In genomic region chr2:30261695-30262211, GRCh38 we compare ENCODE assay signal across 1 cellular context.
TF ChIP-seq lines count a peak whose summit lies in the region.

No MANE protein-coding gene starts in this region.

TF ChIP-seq in GM12878, 131 proteins besides CTCF, POLR2A, EP300 and RAD21 (continues in another document):
- TF ChIP-seq ZNF217 (IDR thresholded peaks at IDR 0.05) (peak; percentile 90), RCOR1 (conservative IDR thresholded peaks at IDR 0.05; ENCODE audit: low read depth, low read length) (no peak), E4F1 (IDR thresholded peaks at IDR 0.05; ENCODE audit: borderline replicate concordance, partially characterized antibody) (no peak), NR2C1 (IDR thresholded peaks at IDR 0.05) (no peak), CUX1 (IDR thresholded peaks at IDR 0.05; ENCODE audit: insufficient replicate concordance, low read depth, low read length) (no peak), HCFC1 (IDR thresholded peaks at IDR 0.05; ENCODE audit: low read length) (no peak), BCL3 (IDR thresholded peaks at IDR 0.05; ENCODE audit: borderline replicate concordance, insufficient read depth, low read depth, low read length, poor library complexity, severe bottlenecking) (no peak), PRDM15 (CRISPR knock-in tag; IDR thresholded peaks at IDR 0.05) (no peak), CHD4 (IDR thresholded peaks at IDR 0.05) (no peak), CHD2 (IDR thresholded peaks at IDR 0.05; ENCODE audit: borderline replicate concordance, low read depth, low read length) (no peak), NFYA (IDR thresholded peaks at IDR 0.05; ENCODE audit: borderline replicate concordance, low read depth, low read length) (no peak), CEBPZ (IDR thresholded peaks at IDR 0.05; ENCODE audit: low read depth, low read length) (no peak), KAT2A (conservative IDR thresholded peaks at IDR 0.05; ENCODE audit: control insufficient read depth, low read depth, low read length) (no peak), ZNF687 (IDR thresholded peaks at IDR 0.05) (no peak), USF2 (IDR thresholded peaks at IDR 0.05; ENCODE audit: borderline replicate concordance, low read depth, low read length) (no peak), ELK1 (IDR thresholded peaks at IDR 0.05; ENCODE audit: low read depth, low read length) (no peak), SRF (IDR thresholded peaks at IDR 0.05; ENCODE audit: low read depth in 2 of 2, low read length in 2 of 2) (no peak), NKRF (conservative IDR thresholded peaks at IDR 0.05) (no peak), RAD51 (IDR thresholded peaks at IDR 0.05) (no peak), FOXM1 (IDR thresholded peaks at IDR 0.05; ENCODE audit: low read depth, low read length) (no peak), STAT1 (conservative IDR thresholded peaks at IDR 0.05) (no peak), SREBF1 (IDR thresholded peaks at IDR 0.05; ENCODE audit: low read length) (no peak), MEF2A (IDR thresholded peaks at IDR 0.05; ENCODE audit: insufficient read depth, low read depth, low read length) (0 out of 2 replicates have a peak, but pooled peaks have one; percentile 35), PBX3 (IDR thresholded peaks at IDR 0.05; ENCODE audit: insufficient replicate concordance, low read depth, low read length) (no peak)
